Comparison of ENCODE assay signal across 7 cellular contexts in genomic region chr1:112721294-112721693, GRCh38. TPM values are rescaled to one million over a fixed set of nuclear protein-coding genes. Genes with fewer than 3 reads are reported as not detected.
DNase-seq lines count a peak whose midpoint lies in the region; ATAC-seq, FAIRE-seq and TF ChIP-seq lines count a peak whose summit lies in the region.
"Not testable (repeated sequence)": the region's sequence is repeated elsewhere in the genome, so short reads cannot be mapped to it uniquely, and the experiment has no call there.
"Had no signal": no experiment of that assay in that cellular context is flagged by ENCODE, and none has a peak within 500 bp of the region (broad histone marks: within the 10 kb centered on the region; RNA-seq: fewer than 3 reads in every experiment).

No MANE protein-coding gene starts in this region.

- H3K27me3 Mint-ChIP-seq in WTC11 (ENCODE audit: low read depth) (peaks cover 54% of the 10 kb centered on the region), nephron (ENCODE audit: low read depth) (peaks cover 26% of the 10 kb centered on the region)

- H3K4me3 Mint-ChIP-seq in WTC11, result not testable (repeated sequence)
- peak overlapping the region in 1 of 3 experiments; percentile 20 for H3K4me3 Mint-ChIP-seq in nephron

- not testable (repeated sequence) for H3K27ac Mint-ChIP-seq in WTC11
- peak overlapping the region in 2 of 3 experiments; percentile 69 to 85 for H3K27ac Mint-ChIP-seq in nephron

- H3K79me2 ChIP-seq in K562 (ENCODE audit: control insufficient read depth, insufficient read depth, low read length); osteoblast (ENCODE audit: insufficient read depth, low read length): not testable (repeated sequence)

- DNase-seq in WTC11 (ENCODE audit: low spot score); K562 (ENCODE audit: extremely low read depth in 1 of 4, low spot score in 3 of 4): not testable (repeated sequence)
- peak; percentile 3 for DNase-seq in osteoblast (ENCODE audit: insufficient read length, low spot score, missing footprints)

- not testable (repeated sequence) for TF ChIP-seq CTCF in HEK293 (tag by site-specific recombination; IDR thresholded peaks at IDR 0.05); WTC11 (IDR thresholded peaks at IDR 0.05); K562 (IDR thresholded peaks at IDR 0.05 in 2 of 3, conservative IDR thresholded peaks at IDR 0.05 in 1 of 3; ENCODE audit: insufficient read depth in 2 of 3, low read depth in 1 of 3, low read length in 3 of 3); nephron (IDR thresholded peaks at IDR 0.05; ENCODE audit: unreplicated experiment in 3 of 3); osteoblast (IDR thresholded peaks at IDR 0.05; ENCODE audit: extremely low read depth, low read depth, low read length)

- not testable (repeated sequence) for H3K4me1 ChIP-seq in HEK293 (ENCODE audit: control insufficient read depth, insufficient read depth, low read length)
- H3K4me1 ChIP-seq in K562 (replicated peaks in 1 of 2; ENCODE audit: control insufficient read depth in 2 of 2, insufficient read depth in 2 of 2, low read length in 2 of 2) (peaks cover 2 to 20% of the 10 kb centered on the region in 2 experiments), osteoblast (ENCODE audit: insufficient read depth, low read length) (peaks cover 18% of the 10 kb centered on the region)

- POLR2A ChIA-PET in HEK293 (lab: Yijun Ruan, JAX); WTC11 (lab: Charles Lee): not testable (repeated sequence)
- POLR2A ChIA-PET in K562 (lab: Yijun Ruan, JAX), result interaction anchor here (0.7 to 2.0 kb wide), 6 partner anchors 9 to 218 kb away, joined by 3 to 7 read pairs (median 3); no protein-coding TSS in a partner anchor

- ATAC-seq in WTC11, K562: not testable (repeated sequence)

- not testable (repeated sequence) for H3K4me3 ChIP-seq in HEK293 (ENCODE audit: low read depth, low read length); K562; osteoblast (ENCODE audit: insufficient read depth, low read length)

- not testable (repeated sequence) for TF ChIP-seq EP300 in K562 (IDR thresholded peaks at IDR 0.05; ENCODE audit: low read length)

- not testable (repeated sequence) for H3K9ac ChIP-seq in K562 (ENCODE audit: insufficient read depth in 1 of 2, low read depth in 2 of 2, low read length in 2 of 2)

- not testable (repeated sequence) for H3K27ac ChIP-seq in HEK293 (ENCODE audit: extremely low read depth, low read depth, low read length); K562 (ENCODE audit: extremely low read depth, low read depth, low read length); osteoblast (ENCODE audit: low read depth, low read length)

- H3K4me1 Mint-ChIP-seq in WTC11 (peaks cover 26% of the 10 kb centered on the region), nephron (peaks cover 37% of the 10 kb centered on the region)

- intact Hi-C loops in K562 (cut with micrococcal nuclease), result not testable (repeated sequence)

- H4K20me1 ChIP-seq in K562 (replicated peaks; ENCODE audit: control insufficient read depth, insufficient read depth, low read length); osteoblast (ENCODE audit: insufficient read depth, low read length): not testable (repeated sequence)

- H3K9me1 ChIP-seq in K562 (ENCODE audit: control insufficient read depth, insufficient read depth, low read length), result not testable (repeated sequence)

- not testable (repeated sequence) for H2AFZ ChIP-seq in K562 (ENCODE audit: low read depth, low read length); osteoblast (ENCODE audit: low read length)

- in situ Hi-C loops in K562 (cut with MboI), result loop anchor here (5.0 kb wide), 1 partner anchor 36 kb away; no protein-coding TSS in a partner anchor

- not testable (repeated sequence) for H3K36me3 Mint-ChIP-seq in WTC11; nephron (ENCODE audit: low read depth)

- not testable (repeated sequence) for TF ChIP-seq POLR2A in K562 (conservative IDR thresholded peaks at IDR 0.05)

- H3K36me3 ChIP-seq in HEK293 (ENCODE audit: control insufficient read depth in 2 of 2, insufficient read depth in 1 of 2, low read length in 2 of 2); K562 (ENCODE audit: control insufficient read depth, insufficient read depth, low read length); osteoblast (ENCODE audit: insufficient read depth, low read length): not testable (repeated sequence)

- FAIRE-seq in K562 (lab: Jason Lieb, UNC), result not testable (repeated sequence)

- 0% methylated on average over 2 of the region's 2 CpGs for WGBS in K562 (ENCODE audit: insufficient coverage, low coverage, missing lambda C conversion rate)

- CTCF ChIA-PET in HEK293 (lab: Yijun Ruan, JAX) (interaction anchor here (0.6 to 9.1 kb wide), 8 partner anchors 12 to 1166 kb away, joined by 3 to 417 read pairs (median 4); partner anchors contain the start of gene LRIG2), WTC11 (lab: Charles Lee) (interaction anchor here (9.6 to 12.5 kb wide), 2 partner anchors 82 to 351 kb away, joined by 115 to 373 read pairs; partner anchors contain the start of gene LRIG2), K562 (lab: Yijun Ruan, JAX; ENCODE audit: low intra/inter-chr PET ratio) (interaction anchor here (1.2 kb wide), 1 partner anchor 83 kb away, joined by 3 read pairs; no protein-coding TSS in a partner anchor)

- BruUV-seq in K562 (replicated peaks; lab: Mats Ljungman, UMichigan), result not testable (repeated sequence)

- peaks cover 11 to 40% of the 10 kb centered on the region in 2 experiments; a peak in 4 of 5 replicates for H3K27me3 ChIP-seq in K562 (ENCODE audit: control insufficient read depth in 2 of 2, insufficient read depth in 2 of 2, low read length in 2 of 2)
- H3K27me3 ChIP-seq in osteoblast (ENCODE audit: insufficient read depth, low read length), result not testable (repeated sequence)

- H3K9me3 Mint-ChIP-seq in WTC11, nephron: not testable (repeated sequence)

- H3K9me3 ChIP-seq in HEK293 (ENCODE audit: control insufficient read depth, insufficient read depth, low read depth, low read length); K562 (replicated peaks; ENCODE audit: control insufficient read depth, insufficient read depth, low read depth, low read length); osteoblast (ENCODE audit: low read depth, low read length): not testable (repeated sequence)

- not testable (repeated sequence) for H3K4me2 ChIP-seq in K562 (ENCODE audit: insufficient read depth, low read length); osteoblast (ENCODE audit: insufficient read depth, low read length)

- not testable (repeated sequence) for TF ChIP-seq RAD21 in K562 (CRISPR knock-in tag; conservative IDR thresholded peaks at IDR 0.05 in 1 of 2, IDR thresholded peaks at IDR 0.05 in 1 of 2)

RNA-seq across cellular contexts. Expression of gene PPM1J, which starts 6.2 kb away (rescaled TPM):
- 19.3 to 23.5 TPM (median 22.6 TPM) in 3 replicates for total RNA-seq in WTC11 (2021)
- 6.3 and 17.9 TPM in 2 replicates for total RNA-seq in K562 (2011; cell fraction: chromatin; rRNA removed; ENCODE audit: low replicate concordance)
- 12.8 and 15.3 TPM in 2 replicates for total RNA-seq in K562 (2011; cell fraction: nucleolus; rRNA removed)
- 9.6 and 9.9 TPM in 2 replicates for total RNA-seq in K562 (2011; cell fraction: nucleoplasm; rRNA removed)
- total RNA-seq in K562 (2014; rRNA removed), result 6.0 and 6.5 TPM in 2 replicates
- total RNA-seq in K562 (2014; rRNA removed; fragmentation: Illumina TruSeq; extraction: Trizol), result 1.2 and 1.3 TPM in 2 replicates
- total RNA-seq in K562 (2015; rRNA removed; fragmentation: Illumina TruSeq; extraction: Trizol), result 0.98 and 1.1 TPM in 2 replicates
- 5.1 and 7.1 TPM in 2 replicates for total RNA-seq in K562 (2021)
- 10.5 and 18.4 TPM in 2 replicates for polyA plus RNA-seq in K562 (2011; rRNA removed)
- polyA plus RNA-seq in K562 (2011; cell fraction: cytosol; rRNA removed), result 20.6 and 20.7 TPM in 2 replicates
- polyA plus RNA-seq in K562 (2011; cell fraction: nucleus; rRNA removed), result 80.5 and 82.8 TPM in 2 replicates
- 3.0 and 3.4 TPM in 2 replicates for polyA plus RNA-seq in K562 (2012)
- polyA plus RNA-seq in K562 (2014; fragmentation: Illumina TruSeq; extraction: Trizol), result 4.2 and 5.0 TPM in 2 replicates
- polyA plus RNA-seq in K562 (2014; fragmentation: Nextera tagmentation; extraction: Ambion mirVana), result under 1 TPM; 0.25 to 0.31 TPM
- polyA plus RNA-seq in K562 (2014; rRNA removed), result 8.2 and 8.5 TPM in 2 replicates
- 2.1 and 3.8 TPM in 2 replicates for polyA minus RNA-seq in K562 (2011; rRNA and poly(A)+ RNA removed)
- polyA minus RNA-seq in K562 (2011; cell fraction: cytosol; rRNA and poly(A)+ RNA removed), result 3.0 and 6.5 TPM in 2 replicates
- 7.4 and 9.1 TPM in 2 replicates for polyA minus RNA-seq in K562 (2011; cell fraction: nucleus; rRNA and poly(A)+ RNA removed)
- total RNA-seq in osteoblast, result 0.59 and 1.1 TPM in 2 replicates
- total RNA-seq: CD4-positive, CD25-positive, alpha-beta regulatory T cell had no signal
- polyA plus RNA-seq: CD4-positive, CD25-positive, alpha-beta regulatory T cell; CD8-positive, alpha-beta memory T cell had no signal

RNA-seq across cellular contexts. Expression of gene RHOC, which starts 14.4 kb away (rescaled TPM):
- total RNA-seq in WTC11 (2021) (67.9 to 68.9 TPM (median 68.2 TPM) in 3 replicates), K562 (2014; rRNA removed) (275 and 287 TPM in 2 replicates), K562 (2014; rRNA removed; fragmentation: Illumina TruSeq; extraction: Trizol) (131 and 169 TPM in 2 replicates), K562 (2015; rRNA removed; fragmentation: Illumina TruSeq; extraction: Trizol) (200 and 204 TPM in 2 replicates), K562 (2021) (186 and 203 TPM in 2 replicates), osteoblast (276 and 325 TPM in 2 replicates)
- total RNA-seq in K562 (2011; cell fraction: chromatin; rRNA removed; ENCODE audit: low replicate concordance), result 107 and 260 TPM in 2 replicates
- total RNA-seq in K562 (2011; cell fraction: nucleolus; rRNA removed), result 237 and 244 TPM in 2 replicates
- total RNA-seq in K562 (2011; cell fraction: nucleoplasm; rRNA removed), result 195 and 210 TPM in 2 replicates
- polyA plus RNA-seq in K562 (2011; rRNA removed) (364 and 370 TPM in 2 replicates), K562 (2014; fragmentation: Illumina TruSeq; extraction: Trizol) (336 and 344 TPM in 2 replicates), K562 (2014; fragmentation: Nextera tagmentation; extraction: Ambion mirVana) (10 to 100 TPM; 35.2 to 82.7 TPM), K562 (2014; rRNA removed) (248 and 267 TPM in 2 replicates)
- polyA plus RNA-seq in K562 (2011; cell fraction: cytosol; rRNA removed), result 478 and 580 TPM in 2 replicates
- polyA plus RNA-seq in K562 (2011; cell fraction: nucleus; rRNA removed), result 338 and 429 TPM in 2 replicates
- 332 and 339 TPM in 2 replicates for polyA plus RNA-seq in K562 (2012)
- polyA minus RNA-seq in K562 (2011; rRNA and poly(A)+ RNA removed), result 273 and 333 TPM in 2 replicates
- 125 and 156 TPM in 2 replicates for polyA minus RNA-seq in K562 (2011; cell fraction: cytosol; rRNA and poly(A)+ RNA removed)
- 103 and 138 TPM in 2 replicates for polyA minus RNA-seq in K562 (2011; cell fraction: nucleus; rRNA and poly(A)+ RNA removed)

RNA-seq across cellular contexts. Expression of gene MOV10, which starts 46.8 kb away (rescaled TPM):
- 80.7 to 99.1 TPM (median 98.8 TPM) in 3 replicates for total RNA-seq in WTC11 (2021)
- 194 and 432 TPM in 2 replicates for total RNA-seq in K562 (2011; cell fraction: chromatin; rRNA removed; ENCODE audit: low replicate concordance)
- total RNA-seq in K562 (2011; cell fraction: nucleolus; rRNA removed), result 231 and 262 TPM in 2 replicates
- total RNA-seq in K562 (2011; cell fraction: nucleoplasm; rRNA removed), result 196 and 201 TPM in 2 replicates
- total RNA-seq in K562 (2014; rRNA removed), result 46.5 and 75.8 TPM in 2 replicates
- total RNA-seq in K562 (2014; rRNA removed; fragmentation: Illumina TruSeq; extraction: Trizol), result 32.1 and 46.8 TPM in 2 replicates
- total RNA-seq in K562 (2015; rRNA removed; fragmentation: Illumina TruSeq; extraction: Trizol), result 49.5 and 50.8 TPM in 2 replicates
- 93.9 and 101 TPM in 2 replicates for total RNA-seq in K562 (2021)
- polyA plus RNA-seq in K562 (2011; rRNA removed), result 50.2 and 86.0 TPM in 2 replicates
- 55.2 and 72.8 TPM in 2 replicates for polyA plus RNA-seq in K562 (2011; cell fraction: cytosol; rRNA removed)
- polyA plus RNA-seq in K562 (2011; cell fraction: nucleus; rRNA removed), result 327 and 544 TPM in 2 replicates
- polyA plus RNA-seq in K562 (2012), result 78.3 and 153 TPM in 2 replicates
- 101 and 105 TPM in 2 replicates for polyA plus RNA-seq in K562 (2014; fragmentation: Illumina TruSeq; extraction: Trizol)
- polyA plus RNA-seq in K562 (2014; fragmentation: Nextera tagmentation; extraction: Ambion mirVana), result 10 to 100 TPM; 16.7 to 39.6 TPM
- 72.0 and 92.8 TPM in 2 replicates for polyA plus RNA-seq in K562 (2014; rRNA removed)
- 34.4 and 47.1 TPM in 2 replicates for polyA minus RNA-seq in K562 (2011; rRNA and poly(A)+ RNA removed)
- polyA minus RNA-seq in K562 (2011; cell fraction: cytosol; rRNA and poly(A)+ RNA removed), result 65.8 and 66.5 TPM in 2 replicates
- polyA minus RNA-seq in K562 (2011; cell fraction: nucleus; rRNA and poly(A)+ RNA removed), result 127 and 129 TPM in 2 replicates
- total RNA-seq in osteoblast, result 35.1 and 38.7 TPM in 2 replicates
